In genomic region chr1:8818325-8818775, GRCh38 we compare ENCODE assay signal across 8 cellular contexts. TPM values are rescaled to one million over a fixed set of nuclear protein-coding genes. Genes with fewer than 3 reads are reported as not detected.
DNase-seq lines count a peak whose midpoint lies in the region; ATAC-seq and TF ChIP-seq lines count a peak whose summit lies in the region.

No MANE protein-coding gene starts in this region.

- intact Hi-C loops in Right ventricle myocardium superior (cut with DNase I), result no loop called here

- H3K36me3 ChIP-seq in cardiac muscle cell, result no peaks in the 10 kb centered on the region
- no peaks in the 10 kb centered on the region for H3K36me3 ChIP-seq in brain microvascular endothelial cell (replicated peaks)

- H3K9me3 ChIP-seq in cardiac muscle cell (ENCODE audit: low read depth), result no peaks in the 10 kb centered on the region

- no peaks in the 10 kb centered on the region for H3K27me3 ChIP-seq in cardiac muscle cell
- no peaks in the 10 kb centered on the region for H3K27me3 ChIP-seq in brain microvascular endothelial cell (replicated peaks)

- in situ Hi-C loops in brain microvascular endothelial cell (cut with HindIII; ENCODE audit: low pct_ligation_motif_present, low sequenced_read_pairs), result no loop called here

- H3K4me3 ChIP-seq in cardiac muscle cell, result peak overlapping the region; percentile 100
- H3K4me3 ChIP-seq in brain microvascular endothelial cell (ENCODE audit: low read depth, low read length), result peak overlapping the region; percentile 62

- peak overlapping the region; percentile 98 for H3K27ac ChIP-seq in cardiac muscle cell
- H3K27ac ChIP-seq in brain microvascular endothelial cell, result peak overlapping the region; percentile 70

- ATAC-seq in Right ventricle myocardium superior (ENCODE audit: poor library complexity), result no peak
- ATAC-seq in HG03571 (IDR thresholded peaks at IDR 0.05; ENCODE audit: unreplicated experiment), result no peak
- no peak for ATAC-seq in GM21360 (IDR thresholded peaks at IDR 0.05; ENCODE audit: unreplicated experiment)

- no peak for TF ChIP-seq CTCF in cardiac muscle cell (IDR thresholded peaks at IDR 0.05; ENCODE audit: low read depth, low read length)
- TF ChIP-seq CTCF in brain microvascular endothelial cell (IDR thresholded peaks at IDR 0.05; ENCODE audit: low read depth, low read length, missing control alignments), result no peak

- peaks cover 18% of the 10 kb centered on the region for H3K4me1 ChIP-seq in cardiac muscle cell (ENCODE audit: low read depth)

- DNase-seq in cardiac muscle cell (ENCODE audit: low read depth in 1 of 2, low spot score in 1 of 2), result peak in 1 of 2 donors; percentile 75
- no peak for DNase-seq in Right ventricle myocardium superior
- DNase-seq in NCI-H526 treated with DMSO at 0.1 percent for 48 hours (lab: John Stamatoyannopoulos, UW), result peak; percentile 39
- DNase-seq in brain microvascular endothelial cell, result peak; percentile 88
- peak; percentile 34 for DNase-seq in left kidney (ENCODE audit: low read depth, low spot score)
- DNase-seq in stromal cell of bone marrow (ENCODE audit: low read depth), result peak; percentile 57

RNA-seq across cellular contexts. Expression of gene RERE, which starts 0.9 kb away (rescaled TPM):
- total RNA-seq in cardiac muscle cell, result 59.5 and 81.0 TPM in 2 replicates
- 70.3 and 72.5 TPM in 2 replicates for polyA plus RNA-seq in cardiac muscle cell
- 114 TPM for total RNA-seq in Right ventricle myocardium superior
